ENCODE assay signal across 11 cellular contexts in genomic region chr21:46052703-46053651, GRCh38.
A peak's percentile ranks its signal among the peaks of the same experiment; 100 is the strongest.
DNase-seq lines count a peak whose midpoint lies in the region; ATAC-seq, FAIRE-seq and TF ChIP-seq lines count a peak whose summit lies in the region.
"Had no signal": no experiment of that assay in that cellular context is flagged by ENCODE, and none has a peak within 500 bp of the region (broad histone marks: within the 10 kb centered on the region; RNA-seq: fewer than 3 reads in every experiment).

No MANE protein-coding gene starts in this region.

- FAIRE-seq in H54 (lab: Jason Lieb, UNC), result no peak
- FAIRE-seq: small intestine had no signal

- no peak for TF ChIP-seq POLR2A in H54 (IDR thresholded peaks at IDR 0.05; ENCODE audit: low read depth, low read length)

- DNase-seq in H54 (ENCODE audit: insufficient read length, low spot score), result peak; percentile 62
- peak; percentile 31 to 54 for DNase-seq in activated CD8-positive, alpha-beta memory T cell treated with anti-CD3 and anti-CD28 coated beads for 4 hours (ENCODE audit: low read depth in 2 of 2)
- DNase-seq in iPS-NIHi7 (ENCODE audit: extremely low spot score), result peak; percentile 9
- peak; percentile 21 to 53 (median 35) for DNase-seq in stimulated activated CD4-positive, alpha-beta T cell treated with anti-CD3 and anti-CD28 coated beads, TNF-alpha, amount 100 ng/mL, for 24 hours (ENCODE audit: low read depth in 3 of 3)
- no peak for DNase-seq in NCI-H187 (lab: John Stamatoyannopoulos, UW)
- DNase-seq in ecto neural progenitor cell (ENCODE audit: low spot score), result no peak
- no peak for DNase-seq in germinal center (ENCODE audit: low spot score)
- DNase-seq: activated B cell treated with CpG ODN at 0.5 μM for 24 hours, NCI-H2171 treated with DMSO at 0.1 percent for 48 hours, small intestine had no signal

- no peak for ATAC-seq in HG03521 (IDR thresholded peaks at IDR 0.05; ENCODE audit: unreplicated experiment)

Comparison
In these comparisons a context has a peak if more than half of its experiments do, and no peak if none do; other contexts are left out.
1. DNase-seq: peak in H54 (single experiment), activated CD8-positive, alpha-beta memory T cell treated with anti-CD3 and anti-CD28 coated beads for 4 hours (2 of 2), iPS-NIHi7 (single experiment) and stimulated activated CD4-positive, alpha-beta T cell treated with anti-CD3 and anti-CD28 coated beads, TNF-alpha, amount 100 ng/mL, for 24 hours (3 of 3); none in NCI-H187 (0 of 2), ecto neural progenitor cell (single experiment) and germinal center (single experiment).